9 cellular contexts compared by ENCODE assay signal in genomic region chr9:95018099-95018927, GRCh38.
A peak's percentile ranks its signal among the peaks of the same experiment; 100 is the strongest.
DNase-seq lines count a peak whose midpoint lies in the region; ATAC-seq and TF ChIP-seq lines count a peak whose summit lies in the region.
"Had no signal": no experiment of that assay in that cellular context is flagged by ENCODE, and none has a peak within 500 bp of the region (broad histone marks: within the 10 kb centered on the region; RNA-seq: fewer than 3 reads in every experiment).

No MANE protein-coding gene starts in this region.

- peaks cover 69% of the 10 kb centered on the region for H3K79me2 ChIP-seq in fibroblast of lung (ENCODE audit: control insufficient read depth, insufficient read depth, low read length)

- no peaks in the 10 kb centered on the region for H4K20me1 ChIP-seq in fibroblast of lung (ENCODE audit: control insufficient read depth, extremely low read depth, insufficient read depth, low read length)

- H3K4me2 ChIP-seq in fibroblast of lung (ENCODE audit: extremely low read depth, insufficient read depth, low read length), result peak overlapping the region; percentile 69

- no peaks in the 10 kb centered on the region for H3K4me1 Mint-ChIP-seq in activated CD4-positive, alpha-beta memory T cell treated with anti-CD3 and anti-CD28 coated beads, Interleukin-2, amount 10 ng/mL, durations not matched to agents 7 days and 5 days

- H3K36me3 Mint-ChIP-seq in activated CD4-positive, alpha-beta memory T cell treated with anti-CD3 and anti-CD28 coated beads, Interleukin-2, amount 10 ng/mL, durations not matched to agents 7 days and 5 days (ENCODE audit: low read depth), result peaks cover 19% of the 10 kb centered on the region

- H3K9me3 ChIP-seq in fibroblast of lung (ENCODE audit: control insufficient read depth, insufficient read depth, low read depth, low read length) (no peaks in the 10 kb centered on the region), ovary (no peaks in the 10 kb centered on the region)

- no peak overlapping the region for H3K4me3 Mint-ChIP-seq in activated CD4-positive, alpha-beta memory T cell treated with anti-CD3 and anti-CD28 coated beads, Interleukin-2, amount 10 ng/mL, durations not matched to agents 7 days and 5 days

- DNase-seq in AG20443 (ENCODE audit: low spot score) (peak; percentile 79), OCI-M1 (lab: John Stamatoyannopoulos, UW) (peak; percentile 74), fibroblast of lung (ENCODE audit: low read depth in 2 of 2) (peak; percentile 92 to 97), ovary (no peak), NCI-H82 treated with DMSO at 0.1 percent for 48 hours (lab: John Stamatoyannopoulos, UW; ENCODE audit: unreplicated experiment) (no peak)
- DNase-seq in activated CD4-positive, alpha-beta memory T cell treated with anti-CD3 and anti-CD28 coated beads, Interleukin-2, amount 10 ng/mL, durations not matched to agents 7 days and 5 days, result no peak
- DNase-seq: SHP77 had no signal

- H3K27ac ChIP-seq in fibroblast of lung (ENCODE audit: insufficient read depth, low read length), result peak overlapping the region; percentile 81
- no peak overlapping the region for H3K27ac ChIP-seq in ovary

- peak overlapping the region in 2 of 4 experiments; percentile 8 to 17 for H3K4me3 ChIP-seq in fibroblast of lung (replicated peaks in 1 of 4; ENCODE audit: control extremely low read depth in 1 of 4, insufficient read depth in 1 of 4, low read depth in 3 of 4, low read length in 4 of 4)
- H3K4me3 ChIP-seq in ovary, result peak overlapping the region; percentile 5

- peaks cover 3% of the 10 kb centered on the region for H3K36me3 ChIP-seq in fibroblast of lung (ENCODE audit: control insufficient read depth, insufficient read depth, low read length)
- no peaks in the 10 kb centered on the region for H3K36me3 ChIP-seq in ovary

- POLR2A ChIA-PET in activated CD4-positive, alpha-beta memory T cell treated with anti-CD3 and anti-CD28 coated beads, Interleukin-2, amount 10 ng/mL, durations not matched to agents 7 days and 5 days (lab: Charles Lee), result no interaction called here

- H3K27ac Mint-ChIP-seq in activated CD4-positive, alpha-beta memory T cell treated with anti-CD3 and anti-CD28 coated beads, Interleukin-2, amount 10 ng/mL, durations not matched to agents 7 days and 5 days, result no peak overlapping the region

- H2AFZ ChIP-seq in fibroblast of lung (ENCODE audit: low read length), result no peak overlapping the region

- no peak overlapping the region for H3K9ac ChIP-seq in fibroblast of lung (ENCODE audit: insufficient read depth, low read length)

- no peaks in the 10 kb centered on the region for H3K9me3 Mint-ChIP-seq in activated CD4-positive, alpha-beta memory T cell treated with anti-CD3 and anti-CD28 coated beads, Interleukin-2, amount 10 ng/mL, durations not matched to agents 7 days and 5 days

- 36 to 43% (median 41%) methylated on average over 11 of the region's 11 CpGs for WGBS in ovary, 3 donors

- no peaks in the 10 kb centered on the region for H3K27me3 Mint-ChIP-seq in activated CD4-positive, alpha-beta memory T cell treated with anti-CD3 and anti-CD28 coated beads, Interleukin-2, amount 10 ng/mL, durations not matched to agents 7 days and 5 days

- TF ChIP-seq EP300 in ovary (IDR thresholded peaks at IDR 0.05), result no peak

- H3K4me1 ChIP-seq in fibroblast of lung (ENCODE audit: control insufficient read depth, extremely low read depth, insufficient read depth, low read length), result peaks cover 26% of the 10 kb centered on the region
- H3K4me1 ChIP-seq in ovary (ENCODE audit: insufficient read depth), result peaks cover 29% of the 10 kb centered on the region

- intact Hi-C loops in ovary (cut with DNase I), result loop anchor here in 1 of 4 donors (10.0 kb wide), 1 partner anchor 106 kb away; no protein-coding TSS in a partner anchor

- no peak for TF ChIP-seq POLR2A in ovary (IDR thresholded peaks at IDR 0.05)

- no peak for ATAC-seq in HG02970 (IDR thresholded peaks at IDR 0.05; ENCODE audit: low FRiP score, unreplicated experiment)
- no peak for ATAC-seq in HG02840 (IDR thresholded peaks at IDR 0.05; ENCODE audit: low FRiP score, unreplicated experiment)

- no peak for TF ChIP-seq CTCF in fibroblast of lung (conservative IDR thresholded peaks at IDR 0.05 in 1 of 2, IDR thresholded peaks at IDR 0.05 in 1 of 2; ENCODE audit: low read depth in 1 of 2, low read length in 2 of 2)
- no peak for TF ChIP-seq CTCF in ovary (IDR thresholded peaks at IDR 0.05)

- H3K27me3 ChIP-seq in fibroblast of lung (ENCODE audit: control insufficient read depth, insufficient read depth, low read length) (no peaks in the 10 kb centered on the region), ovary (no peaks in the 10 kb centered on the region)

- CTCF ChIA-PET in activated CD4-positive, alpha-beta memory T cell treated with anti-CD3 and anti-CD28 coated beads, Interleukin-2, amount 10 ng/mL, durations not matched to agents 7 days and 5 days (lab: Charles Lee), result no interaction called here

Comparison
In these comparisons a context has a peak if more than half of its experiments do, and no peak if none do; other contexts are left out.
1. DNase-seq: peak in AG20443 (single experiment), OCI-M1 (single experiment) and fibroblast of lung (2 of 2); none in ovary (0 of 5), NCI-H82 treated with DMSO at 0.1 percent for 48 hours (single experiment) and activated CD4-positive, alpha-beta memory T cell treated with anti-CD3 and anti-CD28 coated beads, Interleukin-2, amount 10 ng/mL, durations not matched to agents 7 days and 5 days (single experiment).